ENCODE assay signal across 1 cellular context in genomic region chr9:131008909-131009618, GRCh38.
TF ChIP-seq lines count a peak whose summit lies in the region.

Gene LAMC3, plus strand, starts transcription at chr9:131009174. Its CDS starts 41 bp downstream, at chr9:131009215.

TF ChIP-seq in HepG2, 621 proteins besides CTCF, POLR2A, EP300 and RAD21 (continued from another document):
- TF ChIP-seq ZNF687 (CRISPR knock-in tag; IDR thresholded peaks at IDR 0.05) = peak; percentile 52
- TF ChIP-seq ZFX (CRISPR knock-in tag; IDR thresholded peaks at IDR 0.05; ENCODE audit: low read depth) = 0 out of 2 replicates have a peak, but pooled peaks have one; percentile 16
- TF ChIP-seq BRD4 (CRISPR knock-in tag; IDR thresholded peaks at IDR 0.05) = no peak
- TF ChIP-seq, protein P1, sequence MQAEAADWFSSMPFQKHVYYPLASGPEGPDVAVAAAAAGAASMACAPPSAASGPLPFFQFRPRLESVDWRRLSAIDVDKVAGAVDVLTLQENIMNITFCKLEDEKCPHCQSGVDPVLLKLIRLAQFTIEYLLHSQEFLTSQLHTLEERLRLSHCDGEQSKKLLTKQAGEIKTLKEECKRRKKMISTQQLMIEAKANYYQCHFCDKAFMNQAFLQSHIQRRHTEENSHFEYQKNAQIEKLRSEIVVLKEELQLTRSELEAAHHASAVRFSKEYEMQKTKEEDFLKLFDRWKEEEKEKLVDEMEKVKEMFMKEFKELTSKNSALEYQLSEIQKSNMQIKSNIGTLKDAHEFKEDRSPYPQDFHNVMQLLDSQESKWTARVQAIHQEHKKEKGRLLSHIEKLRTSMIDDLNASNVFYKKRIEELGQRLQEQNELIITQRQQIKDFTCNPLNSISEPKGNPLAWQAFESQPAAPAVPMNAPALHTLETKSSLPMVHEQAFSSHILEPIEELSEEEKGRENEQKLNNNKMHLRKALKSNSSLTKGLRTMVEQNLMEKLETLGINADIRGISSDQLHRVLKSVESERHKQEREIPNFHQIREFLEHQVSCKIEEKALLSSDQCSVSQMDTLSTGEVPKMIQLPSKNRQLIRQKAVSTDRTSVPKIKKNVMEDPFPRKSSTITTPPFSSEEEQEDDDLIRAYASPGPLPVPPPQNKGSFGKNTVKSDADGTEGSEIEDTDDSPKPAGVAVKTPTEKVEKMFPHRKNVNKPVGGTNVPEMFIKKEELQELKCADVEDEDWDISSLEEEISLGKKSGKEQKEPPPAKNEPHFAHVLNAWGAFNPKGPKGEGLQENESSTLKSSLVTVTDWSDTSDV (CRISPR knock-in tag; IDR thresholded peaks at IDR 0.05) = no peak
- TF ChIP-seq, protein P2, sequence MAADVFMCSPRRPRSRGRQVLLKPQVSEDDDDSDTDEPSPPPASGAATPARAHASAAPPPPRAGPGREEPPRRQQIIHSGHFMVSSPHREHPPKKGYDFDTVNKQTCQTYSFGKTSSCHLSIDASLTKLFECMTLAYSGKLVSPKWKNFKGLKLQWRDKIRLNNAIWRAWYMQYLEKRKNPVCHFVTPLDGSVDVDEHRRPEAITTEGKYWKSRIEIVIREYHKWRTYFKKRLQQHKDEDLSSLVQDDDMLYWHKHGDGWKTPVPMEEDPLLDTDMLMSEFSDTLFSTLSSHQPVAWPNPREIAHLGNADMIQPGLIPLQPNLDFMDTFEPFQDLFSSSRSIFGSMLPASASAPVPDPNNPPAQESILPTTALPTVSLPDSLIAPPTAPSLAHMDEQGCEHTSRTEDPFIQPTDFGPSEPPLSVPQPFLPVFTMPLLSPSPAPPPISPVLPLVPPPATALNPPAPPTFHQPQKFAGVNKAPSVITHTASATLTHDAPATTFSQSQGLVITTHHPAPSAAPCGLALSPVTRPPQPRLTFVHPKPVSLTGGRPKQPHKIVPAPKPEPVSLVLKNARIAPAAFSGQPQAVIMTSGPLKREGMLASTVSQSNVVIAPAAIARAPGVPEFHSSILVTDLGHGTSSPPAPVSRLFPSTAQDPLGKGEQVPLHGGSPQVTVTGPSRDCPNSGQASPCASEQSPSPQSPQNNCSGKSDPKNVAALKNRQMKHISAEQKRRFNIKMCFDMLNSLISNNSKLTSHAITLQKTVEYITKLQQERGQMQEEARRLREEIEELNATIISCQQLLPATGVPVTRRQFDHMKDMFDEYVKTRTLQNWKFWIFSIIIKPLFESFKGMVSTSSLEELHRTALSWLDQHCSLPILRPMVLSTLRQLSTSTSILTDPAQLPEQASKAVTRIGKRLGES (CRISPR knock-in tag; IDR thresholded peaks at IDR 0.05; ENCODE audit: borderline replicate concordance) = no peak
- TF ChIP-seq SMAD3 (CRISPR knock-in tag; IDR thresholded peaks at IDR 0.05) = no peak
- no peak for TF ChIP-seq ZMAT3 (CRISPR knock-in tag; conservative IDR thresholded peaks at IDR 0.05)
- no peak for TF ChIP-seq ZNF619 (CRISPR knock-in tag; IDR thresholded peaks at IDR 0.05)
- TF ChIP-seq MYPOP (CRISPR knock-in tag; IDR thresholded peaks at IDR 0.05) = no peak
- no peak for TF ChIP-seq ZNF598 (CRISPR knock-in tag; IDR thresholded peaks at IDR 0.05; ENCODE audit: borderline replicate concordance)
- 0 out of 2 replicates have a peak, but pooled peaks have one; percentile 42 for TF ChIP-seq ARNT2 (CRISPR knock-in tag; IDR thresholded peaks at IDR 0.05; ENCODE audit: low read depth)
- TF ChIP-seq, protein P3, sequence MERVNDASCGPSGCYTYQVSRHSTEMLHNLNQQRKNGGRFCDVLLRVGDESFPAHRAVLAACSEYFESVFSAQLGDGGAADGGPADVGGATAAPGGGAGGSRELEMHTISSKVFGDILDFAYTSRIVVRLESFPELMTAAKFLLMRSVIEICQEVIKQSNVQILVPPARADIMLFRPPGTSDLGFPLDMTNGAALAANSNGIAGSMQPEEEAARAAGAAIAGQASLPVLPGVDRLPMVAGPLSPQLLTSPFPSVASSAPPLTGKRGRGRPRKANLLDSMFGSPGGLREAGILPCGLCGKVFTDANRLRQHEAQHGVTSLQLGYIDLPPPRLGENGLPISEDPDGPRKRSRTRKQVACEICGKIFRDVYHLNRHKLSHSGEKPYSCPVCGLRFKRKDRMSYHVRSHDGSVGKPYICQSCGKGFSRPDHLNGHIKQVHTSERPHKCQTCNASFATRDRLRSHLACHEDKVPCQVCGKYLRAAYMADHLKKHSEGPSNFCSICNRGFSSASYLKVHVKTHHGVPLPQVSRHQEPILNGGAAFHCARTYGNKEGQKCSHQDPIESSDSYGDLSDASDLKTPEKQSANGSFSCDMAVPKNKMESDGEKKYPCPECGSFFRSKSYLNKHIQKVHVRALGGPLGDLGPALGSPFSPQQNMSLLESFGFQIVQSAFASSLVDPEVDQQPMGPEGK (CRISPR knock-in tag; IDR thresholded peaks at IDR 0.05) = peak; percentile 70
- TF ChIP-seq, protein P4, sequence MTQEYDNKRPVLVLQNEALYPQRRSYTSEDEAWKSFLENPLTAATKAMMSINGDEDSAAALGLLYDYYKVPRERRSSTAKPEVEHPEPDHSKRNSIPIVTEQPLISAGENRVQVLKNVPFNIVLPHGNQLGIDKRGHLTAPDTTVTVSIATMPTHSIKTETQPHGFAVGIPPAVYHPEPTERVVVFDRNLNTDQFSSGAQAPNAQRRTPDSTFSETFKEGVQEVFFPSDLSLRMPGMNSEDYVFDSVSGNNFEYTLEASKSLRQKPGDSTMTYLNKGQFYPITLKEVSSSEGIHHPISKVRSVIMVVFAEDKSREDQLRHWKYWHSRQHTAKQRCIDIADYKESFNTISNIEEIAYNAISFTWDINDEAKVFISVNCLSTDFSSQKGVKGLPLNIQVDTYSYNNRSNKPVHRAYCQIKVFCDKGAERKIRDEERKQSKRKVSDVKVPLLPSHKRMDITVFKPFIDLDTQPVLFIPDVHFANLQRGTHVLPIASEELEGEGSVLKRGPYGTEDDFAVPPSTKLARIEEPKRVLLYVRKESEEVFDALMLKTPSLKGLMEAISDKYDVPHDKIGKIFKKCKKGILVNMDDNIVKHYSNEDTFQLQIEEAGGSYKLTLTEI (CRISPR knock-in tag; conservative IDR thresholded peaks at IDR 0.05) = no peak
- TF ChIP-seq, protein P5, sequence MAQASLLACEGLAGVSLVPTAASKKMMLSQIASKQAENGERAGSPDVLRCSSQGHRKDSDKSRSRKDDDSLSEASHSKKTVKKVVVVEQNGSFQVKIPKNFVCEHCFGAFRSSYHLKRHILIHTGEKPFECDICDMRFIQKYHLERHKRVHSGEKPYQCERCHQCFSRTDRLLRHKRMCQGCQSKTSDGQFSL (CRISPR knock-in tag; IDR thresholded peaks at IDR 0.05) = no peak
